12 cellular contexts compared by ENCODE assay signal in the genomic region with DNA sequence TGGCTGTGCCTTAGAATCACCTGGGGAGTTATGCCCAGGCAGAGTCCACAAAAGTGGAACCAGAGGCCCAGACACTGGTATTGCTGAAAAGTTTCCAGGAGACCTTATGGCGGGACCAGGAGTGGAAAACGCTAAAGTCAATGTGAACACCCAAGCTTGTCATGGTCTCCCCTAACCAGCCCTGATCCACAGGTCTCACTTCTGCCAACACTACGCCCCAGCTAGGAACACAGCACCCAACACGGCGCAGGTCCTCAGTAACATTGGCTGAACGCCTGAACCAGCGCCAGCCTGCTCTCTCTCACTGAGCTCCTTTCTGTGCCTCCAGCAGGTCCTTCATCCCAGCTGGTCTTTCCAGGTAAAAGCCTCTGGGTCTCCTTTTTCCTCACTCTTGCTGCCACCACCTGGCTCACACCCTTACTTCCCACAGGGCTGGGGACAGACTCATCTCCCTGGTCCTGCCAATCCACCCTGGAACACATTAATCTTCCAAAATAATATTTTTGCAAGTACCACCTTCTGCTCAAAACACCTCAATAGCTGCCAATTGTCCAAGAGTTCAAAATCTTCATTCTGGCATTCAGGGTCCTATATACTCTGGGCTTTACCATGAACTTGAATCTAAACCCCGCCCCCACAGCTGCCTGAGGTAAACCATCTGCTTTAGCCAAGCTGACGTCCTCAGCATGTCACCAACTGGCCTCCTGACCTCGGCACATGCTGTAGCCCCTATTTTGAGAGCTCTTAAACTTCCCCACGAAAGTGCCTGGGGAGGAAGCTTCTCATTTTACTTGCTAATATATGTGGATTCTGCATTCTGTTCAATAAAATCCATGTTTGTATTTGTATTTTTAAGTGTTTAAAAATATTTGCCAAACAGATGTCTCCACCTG. TPM values are rescaled to one million over a fixed set of nuclear protein-coding genes. Genes with fewer than 3 reads are reported as not detected.
DNase-seq lines count a peak whose midpoint lies in the region; ATAC-seq and TF ChIP-seq lines count a peak whose summit lies in the region.
"Had no signal": no experiment of that assay in that cellular context is flagged by ENCODE, and none has a peak within 500 bp of the region (broad histone marks: within the 10 kb centered on the region; RNA-seq: fewer than 3 reads in every experiment).

No MANE protein-coding gene starts in this region.

- no peak for TF ChIP-seq POLR2A in gastrocnemius medialis (IDR thresholded peaks at IDR 0.05)

- no peak overlapping the region for H2AFZ ChIP-seq in OCI-LY3 (ENCODE audit: low read depth, low read length)

- peaks cover 2% of the 10 kb centered on the region for H3K36me3 Mint-ChIP-seq in IgD-negative memory B cell

- H3K27ac ChIP-seq in OCI-LY3 (ENCODE audit: low read length), result peak overlapping the region; percentile 74
- peak overlapping the region in 2 of 4 donors; percentile 48 to 55 for H3K27ac ChIP-seq in gastrocnemius medialis

- peak overlapping the region; percentile 83 for H3K4me2 ChIP-seq in OCI-LY3 (ENCODE audit: low read length)

- ATAC-seq in GM18861 (IDR thresholded peaks at IDR 0.05; ENCODE audit: unreplicated experiment) (no peak), gastrocnemius medialis (no peak), HG03521 (IDR thresholded peaks at IDR 0.05; ENCODE audit: unreplicated experiment) (no peak)
- ATAC-seq: naive thymus-derived CD8-positive, alpha-beta T cell had no signal

- H3K9me3 ChIP-seq in OCI-LY3 (ENCODE audit: insufficient read depth, low read length), result no peaks in the 10 kb centered on the region
- no peaks in the 10 kb centered on the region for H3K9me3 ChIP-seq in gastrocnemius medialis

- H3K9ac ChIP-seq in OCI-LY3 (ENCODE audit: low read length), result peak overlapping the region; percentile 71

- peaks cover 40% of the 10 kb centered on the region for H3K36me3 ChIP-seq in OCI-LY3 (replicated peaks; ENCODE audit: low read depth, low read length)
- no peaks in the 10 kb centered on the region for H3K36me3 ChIP-seq in gastrocnemius medialis

- H3K27me3 Mint-ChIP-seq in IgD-negative memory B cell, result no peaks in the 10 kb centered on the region
- H3K27me3 Mint-ChIP-seq: naive thymus-derived CD8-positive, alpha-beta T cell had no signal

- H3K4me3 ChIP-seq in OCI-LY3 (ENCODE audit: low read length) (peak overlapping the region; percentile 82), gastrocnemius medialis (no peak overlapping the region)

- peaks cover 77% of the 10 kb centered on the region for H3K79me2 ChIP-seq in OCI-LY3 (ENCODE audit: low read length)

- in situ Hi-C loops in gastrocnemius medialis (cut with MboI; ENCODE audit: low sequenced_read_pairs in 4 of 4), result no loop called here

- H3K4me1 Mint-ChIP-seq in IgD-negative memory B cell, result peaks cover 39 to 51% (median 49%) of the 10 kb centered on the region in 3 donors

- H3K4me3 Mint-ChIP-seq in IgD-negative memory B cell, result peak overlapping the region; percentile 69 to 98 (median 86)

- intact Hi-C loops in gastrocnemius medialis (cut with DNase I; ENCODE audit: low total_unique reads), result no loop called here

- H3K4me1 ChIP-seq in OCI-LY3 (ENCODE audit: low read length) (peaks cover 37% of the 10 kb centered on the region), gastrocnemius medialis (peaks cover 3% of the 10 kb centered on the region in 2 donors)

- H3K27me3 ChIP-seq in OCI-LY3 (ENCODE audit: low read depth, low read length), result no peaks in the 10 kb centered on the region
- H3K27me3 ChIP-seq in gastrocnemius medialis, result no peaks in the 10 kb centered on the region

- DNase-seq in DMS53 treated with DMSO at 0.1 percent for 48 hours (lab: John Stamatoyannopoulos, UW; ENCODE audit: unreplicated experiment) (peak; percentile 83), myocyte (ENCODE audit: low read depth) (peak; percentile 62), gastrocnemius medialis (no peak)
- no peak for DNase-seq in activated effector memory CD4-positive, alpha-beta T cell treated with anti-CD3 and anti-CD28 coated beads, Interleukin-2, amount 50 U/mL, for 16 hours
- DNase-seq: activated CD4-positive, alpha-beta T cell treated with anti-CD3 and anti-CD28 coated beads for 48 hours; activated gamma-delta T cell treated with Interleukin-2 at 50 U/mL for 16 hours; naive thymus-derived CD8-positive, alpha-beta T cell; NCI-H187 treated with DMSO at 0.1 percent for 48 hours had no signal

- peaks cover 41% of the 10 kb centered on the region for H4K20me1 ChIP-seq in OCI-LY3 (ENCODE audit: insufficient read depth, low read length)

- peak overlapping the region; percentile 66 to 97 (median 91) for H3K27ac Mint-ChIP-seq in IgD-negative memory B cell

- TF ChIP-seq CTCF in OCI-LY3 (IDR thresholded peaks at IDR 0.05; ENCODE audit: low read depth, low read length) (no peak), gastrocnemius medialis (IDR thresholded peaks at IDR 0.05 in 4 of 5, conservative IDR thresholded peaks at IDR 0.05 in 1 of 5) (no peak)

- no peaks in the 10 kb centered on the region for H3K9me3 Mint-ChIP-seq in IgD-negative memory B cell

RNA-seq across cellular contexts. Expression of gene ADCY3, which starts 34.6 kb away (rescaled TPM):
- polyA plus RNA-seq in IgD-negative memory B cell, result 25.9 TPM
- total RNA-seq in myocyte (3.5 and 6.5 TPM in 2 replicates), gastrocnemius medialis (10 to 100 TPM in 2 of 4 donors, 1 to 10 TPM in 2; 3.9 to 16.6 (median 12.3) TPM)
- polyA plus RNA-seq in myocyte (2012), result 11.6 TPM

Comparison
In these comparisons a context has a peak if more than half of its experiments do, and no peak if none do; other contexts are left out.
1. DNase-seq: peak in DMS53 treated with DMSO at 0.1 percent for 48 hours (single experiment) and myocyte (single experiment); none in gastrocnemius medialis (0 of 2) and activated effector memory CD4-positive, alpha-beta T cell treated with anti-CD3 and anti-CD28 coated beads, Interleukin-2, amount 50 U/mL, for 16 hours (single experiment).